In the genomic region with DNA sequence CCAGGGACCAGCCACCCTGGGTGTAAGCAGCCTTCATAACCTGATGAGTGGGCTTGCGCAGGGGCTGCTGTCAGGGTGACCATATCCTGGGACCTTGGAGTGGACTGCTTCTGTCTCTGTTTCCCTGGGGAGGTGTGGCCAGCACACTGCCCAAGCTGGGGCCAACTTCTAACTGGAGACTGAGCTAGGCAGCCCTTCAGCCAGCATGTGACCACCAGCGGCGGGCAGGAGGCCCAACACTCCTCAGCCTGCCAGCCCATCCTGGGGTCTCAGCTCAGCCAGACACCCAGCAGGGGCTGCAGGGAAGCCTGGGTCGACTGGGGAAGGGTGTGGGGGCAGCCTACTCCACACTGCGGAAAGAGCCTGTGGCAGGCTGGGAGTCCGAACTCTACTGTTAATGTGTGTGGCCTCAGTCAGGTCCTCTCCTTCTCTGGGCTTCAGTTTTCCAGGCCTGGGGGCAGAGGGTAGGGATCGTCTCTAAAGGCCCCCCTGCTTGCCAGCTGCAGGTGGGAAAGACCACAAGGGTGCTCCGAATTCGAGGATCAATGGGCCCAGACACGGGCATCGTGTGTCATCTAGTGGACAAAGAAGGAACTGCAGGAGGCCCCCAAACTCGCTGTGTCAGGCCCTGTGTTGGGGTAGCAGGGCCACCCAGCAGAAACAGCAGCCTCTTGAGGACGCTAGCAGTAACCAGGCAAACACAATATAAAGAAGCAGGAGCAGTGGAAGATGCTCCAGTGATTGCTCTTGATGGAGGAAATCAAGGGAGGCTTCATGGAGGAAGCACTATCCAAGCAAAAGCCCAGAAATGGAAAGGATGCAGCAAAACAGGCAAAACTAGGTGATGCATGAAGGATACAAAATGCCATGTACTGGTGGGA, we compare ENCODE assay signal across 8 cellular contexts. TPM values are rescaled to one million over a fixed set of nuclear protein-coding genes. Genes with fewer than 3 reads are reported as not detected.
DNase-seq lines count a peak whose midpoint lies in the region; ATAC-seq, FAIRE-seq and TF ChIP-seq lines count a peak whose summit lies in the region.

No MANE protein-coding gene starts in this region.

- H3K27ac ChIP-seq in A549: no peak overlapping the region

- no peak overlapping the region for H3K4me2 ChIP-seq in A549

- CTCF ChIA-PET in A549 (lab: Yijun Ruan, JAX): interaction anchor here (0.7 to 14.4 kb wide), 28 partner anchors 10 to 446 kb away, joined by 3 to 351 read pairs (median 3); a partner anchor contains a TSS

- H3K4me1 Mint-ChIP-seq in memory B cell: peaks cover 16% of the 10 kb centered on the region

- TF ChIP-seq RAD21 in A549 (conservative IDR thresholded peaks at IDR 0.05 in 1 of 2, IDR thresholded peaks at IDR 0.05 in 1 of 2): peak; percentile 86 to 90

- DNase-seq in A549 (ENCODE audit: low read depth in 1 of 2, low spot score in 1 of 2) (peak in 1 of 2 experiments; percentile 63), GM12891 (ENCODE audit: insufficient read length, low spot score) (peak; percentile 79), NCI-H2171 treated with DMSO at 0.1 percent for 48 hours (lab: John Stamatoyannopoulos, UW) (peak; percentile 19), dedifferentiated amniotic fluid mesenchymal stem cell (ENCODE audit: extremely low spot score) (peak; percentile 39), memory B cell (ENCODE audit: low spot score in 2 of 2) (peak; percentile 76 to 83)
- peak; percentile 80 for DNase-seq in activated CD4-positive, alpha-beta T cell treated with anti-CD3 and anti-CD28 coated beads for 48 hours
- peak; percentile 28 to 52 for DNase-seq in stimulated activated CD8-positive, alpha-beta memory T cell treated with anti-CD3 and anti-CD28 coated beads, Interleukin-4, amount 100 ng/mL, for 4 hours (ENCODE audit: low read depth in 2 of 2, low spot score in 1 of 2)

- no peaks in the 10 kb centered on the region for H3K9me3 Mint-ChIP-seq in memory B cell

- POLR2A ChIA-PET in A549 (lab: Yijun Ruan, JAX): no interaction called here

- FAIRE-seq in A549 (lab: Jason Lieb, UNC) (no peak), GM12891 (lab: Jason Lieb, UNC) (peak; percentile 68)

- H3K27me3 Mint-ChIP-seq in memory B cell: peaks cover 3% of the 10 kb centered on the region

- 0% methylated on average over 7 of the region's 13 CpGs for WGBS in A549 (ENCODE audit: missing lambda C conversion rate)

- no peak overlapping the region for H3K4me3 ChIP-seq in A549

- H3K4me3 Mint-ChIP-seq in memory B cell: no peak overlapping the region

- H3K36me3 Mint-ChIP-seq in memory B cell: no peaks in the 10 kb centered on the region

- ATAC-seq in A549 (peak; percentile 40 to 73; a peak in 5 of 6 replicates), memory B cell (ENCODE audit: low read depth) (peak; percentile 68), GM21825 (IDR thresholded peaks at IDR 0.05; ENCODE audit: unreplicated experiment) (no peak)

- no peak overlapping the region for H3K27ac Mint-ChIP-seq in memory B cell

- TF ChIP-seq POLR2A in A549 (IDR thresholded peaks at IDR 0.05; ENCODE audit: low read length) (no peak), GM12891 (IDR thresholded peaks at IDR 0.05; ENCODE audit: low read depth, low read length) (no peak)

- peaks cover 14% of the 10 kb centered on the region for H3K4me1 ChIP-seq in A549

- TF ChIP-seq EP300 in A549 (IDR thresholded peaks at IDR 0.05): no peak

- TF ChIP-seq CTCF in A549 (IDR thresholded peaks at IDR 0.05): peak; percentile 77

- no peaks in the 10 kb centered on the region for H3K9me3 ChIP-seq in A549

TF ChIP-seq in A549, 52 proteins besides CTCF, POLR2A, EP300 and RAD21 (continues in another document):
- TF ChIP-seq HEYL (CRISPR knock-in tag; IDR thresholded peaks at IDR 0.05) (no peak), CHD4 (IDR thresholded peaks at IDR 0.05; ENCODE audit: borderline replicate concordance) (no peak), CEBPB (IDR thresholded peaks at IDR 0.05) (no peak), NFE2L2 (conservative IDR thresholded peaks at IDR 0.05; ENCODE audit: low read length) (no peak)
- TF ChIP-seq, protein P1, sequence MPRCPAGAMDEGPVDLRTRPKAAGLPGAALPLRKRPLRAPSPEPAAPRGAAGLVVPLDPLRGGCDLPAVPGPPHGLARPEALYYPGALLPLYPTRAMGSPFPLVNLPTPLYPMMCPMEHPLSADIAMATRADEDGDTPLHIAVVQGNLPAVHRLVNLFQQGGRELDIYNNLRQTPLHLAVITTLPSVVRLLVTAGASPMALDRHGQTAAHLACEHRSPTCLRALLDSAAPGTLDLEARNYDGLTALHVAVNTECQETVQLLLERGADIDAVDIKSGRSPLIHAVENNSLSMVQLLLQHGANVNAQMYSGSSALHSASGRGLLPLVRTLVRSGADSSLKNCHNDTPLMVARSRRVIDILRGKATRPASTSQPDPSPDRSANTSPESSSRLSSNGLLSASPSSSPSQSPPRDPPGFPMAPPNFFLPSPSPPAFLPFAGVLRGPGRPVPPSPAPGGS (IDR thresholded peaks at IDR 0.05): no peak

TF ChIP-seq in GM12891, 5 proteins besides CTCF, POLR2A, EP300 and RAD21:
- TF ChIP-seq SPI1 (IDR thresholded peaks at IDR 0.05; ENCODE audit: low read depth, low read length) (0 out of 2 replicates have a peak, but pooled peaks have one; percentile 6), PAX5 (IDR thresholded peaks at IDR 0.05; ENCODE audit: insufficient read depth, low read length, severe bottlenecking) (no peak), POLR2AphosphoS5 (IDR thresholded peaks at IDR 0.05; ENCODE audit: low read depth, low read length) (no peak)

RNA-seq across cellular contexts. Expression of a gene that starts 2.0 kb away (rescaled TPM):
- polyA plus RNA-seq in A549 (2011; rRNA removed): 0.05 and 0.08 TPM in 2 replicates
- polyA plus RNA-seq in A549 (2012; cell fraction: cytosol; rRNA removed): 0.12 and 0.17 TPM in 2 replicates
- 0.28 and 0.66 TPM in 2 replicates for polyA plus RNA-seq in A549 (2012; cell fraction: nucleus; rRNA removed)
- polyA plus RNA-seq in A549 (2017; fragmentation: RNase III; extraction: RNeasy Plus Mini Kit Qiagen cat#74134 plus additional on column Dnase treatment): 0.13 to 0.24 TPM (median 0.13 TPM) in 3 replicates
- not detected in 2 replicates for polyA minus RNA-seq in A549 (2011; rRNA and poly(A)+ RNA removed)
- 0.03 TPM for polyA plus RNA-seq in GM12891 (2012; ENCODE audit: low read depth, missing spikeins)

RNA-seq across cellular contexts. Expression of a gene that starts 7.0 kb away (rescaled TPM):
- polyA plus RNA-seq in A549 (2011; rRNA removed): 2.1 and 4.5 TPM in 2 replicates
- polyA plus RNA-seq in A549 (2012; cell fraction: cytosol; rRNA removed): 3.1 and 5.6 TPM in 2 replicates
- polyA plus RNA-seq in A549 (2012; cell fraction: nucleus; rRNA removed): 1.5 and 2.1 TPM in 2 replicates
- 2.6 to 3.3 TPM (median 2.8 TPM) in 3 replicates for polyA plus RNA-seq in A549 (2017; fragmentation: RNase III; extraction: RNeasy Plus Mini Kit Qiagen cat#74134 plus additional on column Dnase treatment)
- polyA minus RNA-seq in A549 (2011; rRNA and poly(A)+ RNA removed): 0.66 and 1.2 TPM in 2 replicates
- 1.3 TPM for polyA plus RNA-seq in GM12891 (2012; ENCODE audit: low read depth, missing spikeins)

RNA-seq across cellular contexts. Expression of a gene that starts 8.5 kb away (rescaled TPM):
- 17.3 and 19.2 TPM in 2 replicates for polyA plus RNA-seq in A549 (2011; rRNA removed)
- 19.5 and 23.6 TPM in 2 replicates for polyA plus RNA-seq in A549 (2012; cell fraction: cytosol; rRNA removed)
- polyA plus RNA-seq in A549 (2012; cell fraction: nucleus; rRNA removed): 121 and 146 TPM in 2 replicates
- 17.8 to 19.8 TPM (median 18.2 TPM) in 3 replicates for polyA plus RNA-seq in A549 (2017; fragmentation: RNase III; extraction: RNeasy Plus Mini Kit Qiagen cat#74134 plus additional on column Dnase treatment)
- 27.1 and 28.8 TPM in 2 replicates for polyA minus RNA-seq in A549 (2011; rRNA and poly(A)+ RNA removed)
- polyA plus RNA-seq in GM12891 (2012; ENCODE audit: low read depth, missing spikeins): 26.0 TPM

RNA-seq across cellular contexts. Expression of a gene that starts 36.4 kb away (rescaled TPM):
- polyA plus RNA-seq in A549 (2011; rRNA removed) (4.0 and 6.0 TPM in 2 replicates), A549 (2017; fragmentation: RNase III; extraction: RNeasy Plus Mini Kit Qiagen cat#74134 plus additional on column Dnase treatment) (2.7 to 3.8 TPM (median 3.0 TPM) in 3 replicates)
- 2.5 and 2.9 TPM in 2 replicates for polyA plus RNA-seq in A549 (2012; cell fraction: cytosol; rRNA removed)
- polyA plus RNA-seq in A549 (2012; cell fraction: nucleus; rRNA removed): 3.0 and 3.5 TPM in 2 replicates
- polyA minus RNA-seq in A549 (2011; rRNA and poly(A)+ RNA removed): 2.7 and 3.3 TPM in 2 replicates
- polyA plus RNA-seq in GM12891 (2012; ENCODE audit: low read depth, missing spikeins): 3.9 TPM

RNA-seq across cellular contexts. Expression of a gene that starts 37.1 kb away (rescaled TPM):
- polyA plus RNA-seq in A549 (2011; rRNA removed) (32.7 and 36.0 TPM in 2 replicates), A549 (2017; fragmentation: RNase III; extraction: RNeasy Plus Mini Kit Qiagen cat#74134 plus additional on column Dnase treatment) (33.3 to 39.4 TPM (median 38.1 TPM) in 3 replicates)
- 41.7 and 51.2 TPM in 2 replicates for polyA plus RNA-seq in A549 (2012; cell fraction: cytosol; rRNA removed)
- polyA plus RNA-seq in A549 (2012; cell fraction: nucleus; rRNA removed): 137 and 152 TPM in 2 replicates
- 42.8 and 44.8 TPM in 2 replicates for polyA minus RNA-seq in A549 (2011; rRNA and poly(A)+ RNA removed)
- polyA plus RNA-seq in GM12891 (2012; ENCODE audit: low read depth, missing spikeins): 48.2 TPM
